Comparison of ENCODE assay signal across 18 cellular contexts in the genomic region with DNA sequence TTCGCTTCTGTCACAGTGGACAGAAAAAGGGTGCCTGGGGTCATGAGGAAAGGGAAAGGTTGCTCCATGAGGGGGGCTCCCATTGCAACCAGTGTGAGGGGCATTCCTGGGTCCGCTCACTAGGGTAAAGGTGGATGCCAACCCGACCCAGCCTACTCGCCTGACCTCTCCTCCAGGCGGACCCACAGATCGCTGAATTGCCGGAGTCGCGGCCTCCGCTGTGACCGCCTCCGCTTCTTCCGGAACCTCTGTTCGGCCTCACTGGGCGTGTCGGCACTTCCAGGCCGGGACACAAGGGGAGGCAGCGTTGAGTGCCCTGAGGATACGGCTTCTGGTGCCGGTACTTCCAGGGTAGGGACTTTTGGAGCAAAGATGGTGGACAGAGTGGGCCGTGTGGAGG. TPM values are rescaled to one million over a fixed set of nuclear protein-coding genes. Genes with fewer than 3 reads are reported as not detected.
DNase-seq lines count a peak whose midpoint lies in the region; ATAC-seq and TF ChIP-seq lines count a peak whose summit lies in the region.
"Had no signal": no experiment of that assay in that cellular context is flagged by ENCODE, and none has a peak within 500 bp of the region (broad histone marks: within the 10 kb centered on the region; RNA-seq: fewer than 3 reads in every experiment).

No MANE protein-coding gene starts in this region.

- H3K79me2 ChIP-seq in GM23338 (replicated peaks; ENCODE audit: insufficient read depth), result no peaks in the 10 kb centered on the region

- H3F3A ChIP-seq in GM23338 (replicated peaks; ENCODE audit: low read depth), result no peaks in the 10 kb centered on the region

- TF ChIP-seq CTCF in GM23338 (conservative IDR thresholded peaks at IDR 0.05; ENCODE audit: low read depth in 2 of 2), result no peak
- TF ChIP-seq CTCF in type B pancreatic cell (conservative IDR thresholded peaks at IDR 0.05), result no peak
- TF ChIP-seq CTCF in foreskin fibroblast (IDR thresholded peaks at IDR 0.05; ENCODE audit: low read depth, low read length), result no peak

- H3K4me3 Mint-ChIP-seq in activated CD8-positive, alpha-beta memory T cell treated with anti-CD3 and anti-CD28 coated beads, Interleukin-2, amount 10 ng/mL, durations not matched to agents 7 days and 5 days, result no peak overlapping the region
- H3K4me3 Mint-ChIP-seq in GM23338 (no peak overlapping the region), type B pancreatic cell (no peak overlapping the region)
- H3K4me3 Mint-ChIP-seq in naive thymus-derived CD4-positive, alpha-beta T cell, result peak overlapping the region in 1 of 10 donors; percentile 18
- H3K4me3 Mint-ChIP-seq: CD4-positive, alpha-beta memory T cell; IgD-negative memory B cell had no signal

- no peak overlapping the region for H3K27ac Mint-ChIP-seq in activated CD8-positive, alpha-beta memory T cell treated with anti-CD3 and anti-CD28 coated beads, Interleukin-2, amount 10 ng/mL, durations not matched to agents 7 days and 5 days
- H3K27ac Mint-ChIP-seq in GM23338 (no peak overlapping the region), type B pancreatic cell (no peak overlapping the region)
- H3K27ac Mint-ChIP-seq in naive thymus-derived CD4-positive, alpha-beta T cell, result peak overlapping the region in 7 of 9 donors; percentile 25 to 92 (median 81)

- peaks cover 5% of the 10 kb centered on the region for H3K36me3 Mint-ChIP-seq in activated CD8-positive, alpha-beta memory T cell treated with anti-CD3 and anti-CD28 coated beads, Interleukin-2, amount 10 ng/mL, durations not matched to agents 7 days and 5 days
- H3K36me3 Mint-ChIP-seq in GM23338 (ENCODE audit: low read depth), result no peaks in the 10 kb centered on the region
- H3K36me3 Mint-ChIP-seq in naive thymus-derived CD4-positive, alpha-beta T cell, result peaks cover 18 to 69% (median 50%) of the 10 kb centered on the region in 5 donors
- H3K36me3 Mint-ChIP-seq in type B pancreatic cell, result no peaks in the 10 kb centered on the region

- H4K20me1 ChIP-seq in GM23338 (replicated peaks; ENCODE audit: insufficient read depth), result no peaks in the 10 kb centered on the region

- H3K27me3 Mint-ChIP-seq in activated CD8-positive, alpha-beta memory T cell treated with anti-CD3 and anti-CD28 coated beads, Interleukin-2, amount 10 ng/mL, durations not matched to agents 7 days and 5 days, result no peaks in the 10 kb centered on the region
- peaks cover 2% of the 10 kb centered on the region for H3K27me3 Mint-ChIP-seq in GM23338 (ENCODE audit: insufficient read depth, low read depth, poor library complexity)
- no peaks in the 10 kb centered on the region for H3K27me3 Mint-ChIP-seq in naive thymus-derived CD4-positive, alpha-beta T cell
- H3K27me3 Mint-ChIP-seq in type B pancreatic cell, result no peaks in the 10 kb centered on the region
- H3K27me3 Mint-ChIP-seq: CD4-positive, alpha-beta memory T cell; IgD-negative memory B cell had no signal

- peak; percentile 35 for DNase-seq in activated CD8-positive, alpha-beta memory T cell treated with anti-CD3 and anti-CD28 coated beads for 24 hours
- DNase-seq in activated CD8-positive, alpha-beta memory T cell treated with anti-CD3 and anti-CD28 coated beads, Interleukin-2, amount 10 ng/mL, durations not matched to agents 7 days and 5 days, result no peak
- DNase-seq in GM23338 (ENCODE audit: low spot score) (peak; percentile 24), type B pancreatic cell (ENCODE audit: extremely low spot score, unreplicated experiment) (peak; percentile 56), foreskin fibroblast (no peak)
- DNase-seq in naive thymus-derived CD4-positive, alpha-beta T cell, result no peak
- DNase-seq: AML-193; Calu3; CD4-positive, alpha-beta memory T cell; DMS79 treated with DMSO at 0.1 percent for 48 hours; GF-D8 had no signal

- H3K4me2 ChIP-seq in GM23338, result no peak overlapping the region
- H3K4me2 ChIP-seq: A549 had no signal

- POLR2A ChIA-PET in naive thymus-derived CD4-positive, alpha-beta T cell (lab: Charles Lee), result interaction anchor here (0.6 to 7.5 kb wide), 6 partner anchors 9 to 267 kb away, joined by 4 to 49 read pairs (median 4); no protein-coding TSS in a partner anchor

- no peaks in the 10 kb centered on the region for H3K4me1 ChIP-seq in GM23338 (ENCODE audit: insufficient read depth)
- H3K4me1 ChIP-seq in naive thymus-derived CD4-positive, alpha-beta T cell (ENCODE audit: control insufficient read depth in 2 of 2, insufficient read depth in 2 of 2, low read length in 2 of 2), result peaks cover 13 to 50% of the 10 kb centered on the region in 2 donors
- H3K4me1 ChIP-seq: A549, HAP-1 had no signal

- H2AFZ ChIP-seq in GM23338, result no peak overlapping the region

- ATAC-seq in activated CD8-positive, alpha-beta memory T cell treated with anti-CD3 and anti-CD28 coated beads, Interleukin-2, amount 10 ng/mL, durations not matched to agents 7 days and 5 days, result no peak
- ATAC-seq in GM23338 (no peak), HG03045 (IDR thresholded peaks at IDR 0.05; ENCODE audit: unreplicated experiment) (no peak)
- ATAC-seq in naive thymus-derived CD4-positive, alpha-beta T cell, result no peak
- ATAC-seq: A549, HepG2 had no signal

- peaks cover 11% of the 10 kb centered on the region for H3K4me1 Mint-ChIP-seq in activated CD8-positive, alpha-beta memory T cell treated with anti-CD3 and anti-CD28 coated beads, Interleukin-2, amount 10 ng/mL, durations not matched to agents 7 days and 5 days
- no peaks in the 10 kb centered on the region for H3K4me1 Mint-ChIP-seq in GM23338
- H3K4me1 Mint-ChIP-seq in naive thymus-derived CD4-positive, alpha-beta T cell, result peaks cover under 1 to 63% (median 38%) of the 10 kb centered on the region in 7 donors
- no peaks in the 10 kb centered on the region for H3K4me1 Mint-ChIP-seq in type B pancreatic cell (ENCODE audit: unreplicated experiment)
- H3K4me1 Mint-ChIP-seq: IgD-negative memory B cell had no signal

- H3K4me3 ChIP-seq in GM23338, result no peak overlapping the region
- H3K4me3 ChIP-seq in naive thymus-derived CD4-positive, alpha-beta T cell (ENCODE audit: low read length), result no peak overlapping the region
- H3K4me3 ChIP-seq in foreskin fibroblast (ENCODE audit: low read depth in 1 of 2, low read length in 2 of 2), result no peak overlapping the region
- H3K4me3 ChIP-seq: A549, HAP-1 had no signal

- CTCF ChIA-PET in activated CD8-positive, alpha-beta memory T cell treated with anti-CD3 and anti-CD28 coated beads, Interleukin-2, amount 10 ng/mL, durations not matched to agents 7 days and 5 days (lab: Charles Lee), result interaction anchor here (1.4 kb wide), 1 partner anchor 102 kb away, joined by 3 read pairs; no protein-coding TSS in a partner anchor
- CTCF ChIA-PET in naive thymus-derived CD4-positive, alpha-beta T cell (lab: Charles Lee), result interaction anchor here (0.9 kb wide), 1 partner anchor 103 kb away, joined by 3 read pairs; no protein-coding TSS in a partner anchor

- no peaks in the 10 kb centered on the region; the same call in 1 of the 2 replicates for H3K36me3 ChIP-seq in GM23338 (ENCODE audit: insufficient read depth)
- H3K36me3 ChIP-seq in naive thymus-derived CD4-positive, alpha-beta T cell (ENCODE audit: control insufficient read depth in 2 of 3, insufficient read depth in 3 of 3, low read length in 3 of 3), result peaks cover 0 to 52% (median 12%) of the 10 kb centered on the region in 3 experiments
- H3K36me3 ChIP-seq: HAP-1 had no signal

- H3K9me3 Mint-ChIP-seq in activated CD8-positive, alpha-beta memory T cell treated with anti-CD3 and anti-CD28 coated beads, Interleukin-2, amount 10 ng/mL, durations not matched to agents 7 days and 5 days (ENCODE audit: low read depth), result no peaks in the 10 kb centered on the region
- H3K9me3 Mint-ChIP-seq in GM23338, result no peaks in the 10 kb centered on the region
- peaks cover 0 to 1% (median 0%) of the 10 kb centered on the region in 11 donors for H3K9me3 Mint-ChIP-seq in naive thymus-derived CD4-positive, alpha-beta T cell
- no peaks in the 10 kb centered on the region for H3K9me3 Mint-ChIP-seq in type B pancreatic cell
- H3K9me3 Mint-ChIP-seq: CD4-positive, alpha-beta memory T cell; IgD-negative memory B cell had no signal

- H3K9me3 ChIP-seq in naive thymus-derived CD4-positive, alpha-beta T cell (ENCODE audit: control insufficient read depth in 2 of 3, low read length in 3 of 3), result no peaks in the 10 kb centered on the region
- H3K9me3 ChIP-seq: A549, HAP-1 had no signal

- no peak overlapping the region for H3K27ac ChIP-seq in GM23338 (ENCODE audit: low read depth)
- no peak overlapping the region for H3K27ac ChIP-seq in naive thymus-derived CD4-positive, alpha-beta T cell (ENCODE audit: low read depth, low read length)
- H3K27ac ChIP-seq: 22Rv1, A549, C4-2B had no signal

- intact Hi-C loops in naive thymus-derived CD4-positive, alpha-beta T cell (cut with micrococcal nuclease), result loop anchor here in 1 of 2 donors (1.0 kb wide), 1 partner anchor 10 kb away; no protein-coding TSS in a partner anchor

- no peaks in the 10 kb centered on the region for H3K27me3 ChIP-seq in GM23338 (ENCODE audit: insufficient read depth)
- H3K27me3 ChIP-seq in naive thymus-derived CD4-positive, alpha-beta T cell (ENCODE audit: control insufficient read depth in 2 of 2, insufficient read depth in 2 of 2, low read length in 2 of 2), result no peaks in the 10 kb centered on the region

- H3K9me2 ChIP-seq in GM23338 (ENCODE audit: insufficient read depth), result peaks cover 6% of the 10 kb centered on the region; the same call in 1 of the 2 replicates

TF ChIP-seq in GM23338, 12 proteins besides CTCF, POLR2A, EP300 and RAD21:
- TF ChIP-seq NANOG (IDR thresholded peaks at IDR 0.05; ENCODE audit: borderline replicate concordance), result no peak
- no peak for TF ChIP-seq EZH2phosphoT487 (IDR thresholded peaks at IDR 0.05; ENCODE audit: unreplicated experiment)
- no peak for TF ChIP-seq CREB1 (CRISPR knock-in tag; IDR thresholded peaks at IDR 0.05; ENCODE audit: low read depth)
- TF ChIP-seq STAT1 (IDR thresholded peaks at IDR 0.05; ENCODE audit: unreplicated experiment), result no peak
- TF ChIP-seq JUNB (IDR thresholded peaks at IDR 0.05; ENCODE audit: unreplicated experiment), result no peak

RNA-seq across cellular contexts. Expression of a gene that starts 57.1 kb away (rescaled TPM):
- 10 to 100 TPM; 30.2 to 32.4 TPM for total RNA-seq in activated CD8-positive, alpha-beta memory T cell treated with anti-CD3 and anti-CD28 coated beads, Interleukin-2, amount 10 ng/mL, durations not matched to agents 7 days and 5 days
- 12.1 and 15.7 TPM in 2 replicates for total RNA-seq in GM23338 (2014; rRNA removed; shearing (Covaris generic))
- polyA plus RNA-seq in GM23338 (2016; fragmentation: Nextera tagmentation; extraction: Ambion mirVana), result 5.5 and 6.0 TPM in 2 replicates
- total RNA-seq in naive thymus-derived CD4-positive, alpha-beta T cell, result 100 to 1,000 TPM in 4 of 5 experiments, 10 to 100 TPM in 1; 75.0 to 288 (median 182) TPM
- 100 to 1,000 TPM; 119 to 204 TPM for polyA plus RNA-seq in naive thymus-derived CD4-positive, alpha-beta T cell
- total RNA-seq in type B pancreatic cell (ENCODE audit: low replicate concordance), result 2.1 and 3.3 TPM in 2 replicates
- total RNA-seq: HepG2 had no signal

Comparison
In these comparisons a context has a peak if more than half of its experiments do, and no peak if none do; other contexts are left out.
1. DNase-seq: peak in activated CD8-positive, alpha-beta memory T cell treated with anti-CD3 and anti-CD28 coated beads for 24 hours (single experiment), GM23338 (single experiment) and type B pancreatic cell (single experiment); none in activated CD8-positive, alpha-beta memory T cell treated with anti-CD3 and anti-CD28 coated beads, Interleukin-2, amount 10 ng/mL, durations not matched to agents 7 days and 5 days (single experiment), naive thymus-derived CD4-positive, alpha-beta T cell (0 of 9) and foreskin fibroblast (0 of 2).
2. H3K27ac Mint-ChIP-seq: peak in naive thymus-derived CD4-positive, alpha-beta T cell (7 of 9); none in activated CD8-positive, alpha-beta memory T cell treated with anti-CD3 and anti-CD28 coated beads, Interleukin-2, amount 10 ng/mL, durations not matched to agents 7 days and 5 days (single experiment), GM23338 (single experiment) and type B pancreatic cell (single experiment).